Comparison of ENCODE assay signal across 19 cellular contexts in genomic region chr10:125283831-125284614, GRCh38.
A peak's percentile ranks its signal among the peaks of the same experiment; 100 is the strongest.
DNase-seq lines count a peak whose midpoint lies in the region; FAIRE-seq and TF ChIP-seq lines count a peak whose summit lies in the region.
"Had no signal": no experiment of that assay in that cellular context is flagged by ENCODE, and none has a peak within 500 bp of the region (broad histone marks: within the 10 kb centered on the region; RNA-seq: fewer than 3 reads in every experiment).

No MANE protein-coding gene starts in this region.

- no peak for TF ChIP-seq CTCF in DOHH2 (IDR thresholded peaks at IDR 0.05; ENCODE audit: low read depth, low read length, poor library complexity, severe bottlenecking)
- no peak for TF ChIP-seq CTCF in astrocyte (IDR thresholded peaks at IDR 0.05; ENCODE audit: insufficient read depth, low read depth, low read length)
- TF ChIP-seq CTCF in neural progenitor cell (IDR thresholded peaks at IDR 0.05): no peak
- TF ChIP-seq CTCF in PC-9 (conservative IDR thresholded peaks at IDR 0.05): no peak

- H3K4me2 ChIP-seq in DOHH2 (ENCODE audit: low read length) (peak overlapping the region; percentile 36; the same call in 1 of the 2 replicates), astrocyte (ENCODE audit: low read length) (no peak overlapping the region), neural progenitor cell (peak overlapping the region; percentile 42), PC-9 (no peak overlapping the region)

- peak overlapping the region; percentile 43; the same call in 1 of the 2 replicates for H3K4me3 ChIP-seq in DOHH2 (ENCODE audit: low read length)
- H3K4me3 ChIP-seq in astrocyte (ENCODE audit: insufficient read depth, low read depth, low read length): no peak overlapping the region
- H3K4me3 ChIP-seq in iPS-20b (ENCODE audit: low read length): peak overlapping the region; percentile 25; the same call in 1 of the 2 replicates
- no peak overlapping the region for H3K4me3 ChIP-seq in neural progenitor cell
- no peak overlapping the region for H3K4me3 ChIP-seq in PC-9
- H3K4me3 ChIP-seq: BLaER1 treated with 17β-estradiol and CSF1 and Interleukin-3, amounts not matched to agents 10 nM and 100 nM had no signal

- no peaks in the 10 kb centered on the region; the same call in 1 of the 2 replicates for H3K9me3 ChIP-seq in DOHH2 (ENCODE audit: control insufficient read depth, insufficient read depth, low read length)
- no peaks in the 10 kb centered on the region for H3K9me3 ChIP-seq in astrocyte (ENCODE audit: insufficient read depth, low read depth, low read length)
- peaks cover 3% of the 10 kb centered on the region; the same call in 1 of the 2 replicates for H3K9me3 ChIP-seq in iPS-20b (ENCODE audit: insufficient read depth, low read depth, low read length)
- H3K9me3 ChIP-seq in neural progenitor cell (ENCODE audit: low read depth): no peaks in the 10 kb centered on the region
- H3K9me3 ChIP-seq in PC-9 (ENCODE audit: insufficient read depth, low read depth): no peaks in the 10 kb centered on the region

- H3K4me3 Mint-ChIP-seq in astrocyte (ENCODE audit: unreplicated experiment): no peak overlapping the region
- H3K4me3 Mint-ChIP-seq in neural progenitor cell: no peak overlapping the region
- H3K4me3 Mint-ChIP-seq in activated naive CD4-positive, alpha-beta T cell treated with anti-CD3 and anti-CD28 coated beads for 36 hours: no peak overlapping the region
- H3K4me3 Mint-ChIP-seq: B cell; CD4-positive, CD25-positive, alpha-beta regulatory T cell; CD8-positive, alpha-beta memory T cell; HFFc6 had no signal

- H3K27me3 Mint-ChIP-seq in astrocyte (ENCODE audit: low read depth, unreplicated experiment): peaks cover 17% of the 10 kb centered on the region
- H3K27me3 Mint-ChIP-seq in neural progenitor cell (ENCODE audit: insufficient read depth, low read depth): peaks cover 7% of the 10 kb centered on the region
- H3K27me3 Mint-ChIP-seq in activated naive CD4-positive, alpha-beta T cell treated with anti-CD3 and anti-CD28 coated beads for 36 hours (ENCODE audit: low read depth): peaks cover 14% of the 10 kb centered on the region

- H3K27ac Mint-ChIP-seq in astrocyte (ENCODE audit: unreplicated experiment) (peak overlapping the region; percentile 27), neural progenitor cell (no peak overlapping the region)
- H3K27ac Mint-ChIP-seq in activated naive CD4-positive, alpha-beta T cell treated with anti-CD3 and anti-CD28 coated beads for 36 hours: no peak overlapping the region
- H3K27ac Mint-ChIP-seq: B cell; CD4-positive, CD25-positive, alpha-beta regulatory T cell; CD8-positive, alpha-beta memory T cell; HFFc6 had no signal

- no peaks in the 10 kb centered on the region for H3K27me3 ChIP-seq in DOHH2 (ENCODE audit: control insufficient read depth, low read length)
- H3K27me3 ChIP-seq in astrocyte (ENCODE audit: insufficient read depth, low read length): peaks cover 2% of the 10 kb centered on the region
- H3K27me3 ChIP-seq in iPS-20b (ENCODE audit: insufficient read depth, low read length): peaks cover 22% of the 10 kb centered on the region; the same call in 1 of the 2 replicates
- no peaks in the 10 kb centered on the region for H3K27me3 ChIP-seq in neural progenitor cell
- no peaks in the 10 kb centered on the region for H3K27me3 ChIP-seq in PC-9 (ENCODE audit: insufficient read depth, low read depth)
- H3K27me3 ChIP-seq: BLaER1 treated with 17β-estradiol and CSF1 and Interleukin-3, amounts not matched to agents 10 nM and 100 nM had no signal

- H3K9me2 ChIP-seq in DOHH2 (replicated peaks; ENCODE audit: control insufficient read depth, low read length) (no peaks in the 10 kb centered on the region), PC-9 (ENCODE audit: insufficient read depth) (no peaks in the 10 kb centered on the region)

- H4K20me1 ChIP-seq in DOHH2 (ENCODE audit: control insufficient read depth, insufficient read depth, low read depth, low read length): no peaks in the 10 kb centered on the region
- H4K20me1 ChIP-seq in astrocyte (ENCODE audit: insufficient read depth, low read length): no peaks in the 10 kb centered on the region
- H4K20me1 ChIP-seq in neural progenitor cell (ENCODE audit: low read depth): no peaks in the 10 kb centered on the region
- no peaks in the 10 kb centered on the region for H4K20me1 ChIP-seq in PC-9 (ENCODE audit: insufficient read depth)
- H4K20me1 ChIP-seq: BLaER1 treated with 17β-estradiol and CSF1 and Interleukin-3, amounts not matched to agents 10 nM and 100 nM had no signal

- H3K36me3 ChIP-seq in DOHH2 (ENCODE audit: control insufficient read depth, low read length) (no peaks in the 10 kb centered on the region), astrocyte (ENCODE audit: insufficient read depth, low read length) (no peaks in the 10 kb centered on the region), iPS-20b (ENCODE audit: insufficient read depth, low read depth, low read length) (no peaks in the 10 kb centered on the region), neural progenitor cell (no peaks in the 10 kb centered on the region), PC-9 (ENCODE audit: low read depth) (no peaks in the 10 kb centered on the region)
- H3K36me3 ChIP-seq: BLaER1 treated with 17β-estradiol and CSF1 and Interleukin-3, amounts not matched to agents 10 nM and 100 nM had no signal

- H3K9ac ChIP-seq in astrocyte (ENCODE audit: low read length): no peak overlapping the region
- no peak overlapping the region for H3K9ac ChIP-seq in iPS-20b (ENCODE audit: low read depth, low read length)
- no peak overlapping the region for H3K9ac ChIP-seq in neural progenitor cell
- H3K9ac ChIP-seq: BLaER1 treated with 17β-estradiol and CSF1 and Interleukin-3, amounts not matched to agents 10 nM and 100 nM had no signal

- H3F3A ChIP-seq in DOHH2 (ENCODE audit: control insufficient read depth, insufficient read depth): no peaks in the 10 kb centered on the region
- H3F3A ChIP-seq in neural progenitor cell (ENCODE audit: low read depth): peaks cover 3% of the 10 kb centered on the region
- no peaks in the 10 kb centered on the region for H3F3A ChIP-seq in PC-9 (ENCODE audit: insufficient read depth, low read depth)

- H3K9me3 Mint-ChIP-seq in astrocyte (ENCODE audit: unreplicated experiment) (peaks cover 9% of the 10 kb centered on the region), neural progenitor cell (peaks cover 7% of the 10 kb centered on the region)
- peaks cover 7% of the 10 kb centered on the region for H3K9me3 Mint-ChIP-seq in activated naive CD4-positive, alpha-beta T cell treated with anti-CD3 and anti-CD28 coated beads for 36 hours
- H3K9me3 Mint-ChIP-seq: HFFc6 had no signal

- H3K4me1 ChIP-seq in DOHH2 (ENCODE audit: control insufficient read depth, low read length) (peaks cover 4% of the 10 kb centered on the region), astrocyte (ENCODE audit: insufficient read depth, low read length) (no peaks in the 10 kb centered on the region), iPS-20b (ENCODE audit: insufficient read depth, low read length) (no peaks in the 10 kb centered on the region), neural progenitor cell (peaks cover 10% of the 10 kb centered on the region), PC-9 (replicated peaks; ENCODE audit: insufficient read depth) (no peaks in the 10 kb centered on the region)

- FAIRE-seq in astrocyte (lab: Jason Lieb, UNC): no peak
- FAIRE-seq: G401.6, GM12892 had no signal

- H2AFZ ChIP-seq in astrocyte (ENCODE audit: low read depth, low read length) (no peak overlapping the region), neural progenitor cell (replicated peaks) (no peak overlapping the region), PC-9 (no peak overlapping the region)

- H3K79me2 ChIP-seq in DOHH2 (ENCODE audit: control insufficient read depth, low read length) (no peaks in the 10 kb centered on the region), astrocyte (ENCODE audit: insufficient read depth, low read length) (no peaks in the 10 kb centered on the region), neural progenitor cell (ENCODE audit: low read depth) (no peaks in the 10 kb centered on the region), PC-9 (ENCODE audit: low read depth) (no peaks in the 10 kb centered on the region)

- intact Hi-C loops in activated naive CD4-positive, alpha-beta T cell treated with anti-CD3 and anti-CD28 coated beads for 36 hours (cut with micrococcal nuclease): no loop called here
- intact Hi-C loops in PC-9 (cut with micrococcal nuclease; ENCODE audit: unreplicated experiment): no loop called here

- DNase-seq in astrocyte (ENCODE audit: low read depth) (no peak), neural progenitor cell (ENCODE audit: low spot score) (no peak), NCI-H226 (no peak), PC-9 (no peak)
- DNase-seq in central memory CD4-positive, alpha-beta T cell: no peak
- DNase-seq in activated naive CD4-positive, alpha-beta T cell treated with anti-CD3 and anti-CD28 coated beads for 36 hours: no peak
- DNase-seq: CD4-positive, CD25-positive, alpha-beta regulatory T cell; CD8-positive, alpha-beta memory T cell; COR-L47; DMS 273 treated with DMSO at 0.1 percent for 48 hours; DND-41 had no signal

- H3K36me3 Mint-ChIP-seq in astrocyte (ENCODE audit: low read depth, unreplicated experiment): peaks cover 1% of the 10 kb centered on the region
- H3K36me3 Mint-ChIP-seq in neural progenitor cell: no peaks in the 10 kb centered on the region
- no peaks in the 10 kb centered on the region for H3K36me3 Mint-ChIP-seq in activated naive CD4-positive, alpha-beta T cell treated with anti-CD3 and anti-CD28 coated beads for 36 hours (ENCODE audit: low read depth)
- H3K36me3 Mint-ChIP-seq: CD4-positive, CD25-positive, alpha-beta regulatory T cell had no signal

- H3K4me1 Mint-ChIP-seq in astrocyte (ENCODE audit: low read depth, unreplicated experiment) (peaks cover 3% of the 10 kb centered on the region), neural progenitor cell (peaks cover 18% of the 10 kb centered on the region)
- no peaks in the 10 kb centered on the region for H3K4me1 Mint-ChIP-seq in activated naive CD4-positive, alpha-beta T cell treated with anti-CD3 and anti-CD28 coated beads for 36 hours (ENCODE audit: low read depth)
- H3K4me1 Mint-ChIP-seq: B cell; CD8-positive, alpha-beta memory T cell had no signal

- POLR2A ChIA-PET in PC-9 (lab: Charles Lee; ENCODE audit: unreplicated experiment): no interaction called here

- no peak overlapping the region for H3K27ac ChIP-seq in DOHH2 (ENCODE audit: low read depth, low read length)
- no peak overlapping the region for H3K27ac ChIP-seq in astrocyte (ENCODE audit: low read depth, low read length)
- no peak overlapping the region for H3K27ac ChIP-seq in iPS-20b (ENCODE audit: low read length)
- H3K27ac ChIP-seq in neural progenitor cell: no peak overlapping the region
- no peak overlapping the region for H3K27ac ChIP-seq in PC-9
- H3K27ac ChIP-seq: HL-60 had no signal

- CTCF ChIA-PET in activated naive CD4-positive, alpha-beta T cell treated with anti-CD3 and anti-CD28 coated beads for 36 hours (lab: Charles Lee): no interaction called here
- CTCF ChIA-PET in PC-9 (lab: Charles Lee): no interaction called here

- BruUV-seq in PC-9 (replicated peaks; lab: Mats Ljungman, UMichigan): no TSS peak

Comparison
In these comparisons a context has a peak if more than half of its experiments do, and no peak if none do; other contexts are left out.
1. H3K4me2 ChIP-seq: peak in DOHH2 (single experiment) and neural progenitor cell (single experiment); none in astrocyte (single experiment) and PC-9 (single experiment).
2. H3K4me3 ChIP-seq: peak in DOHH2 (single experiment) and iPS-20b (single experiment); none in astrocyte (single experiment), neural progenitor cell (single experiment) and PC-9 (single experiment).